8 cellular contexts compared by ENCODE assay signal in genomic region chr15:29090617-29091466, GRCh38.
DNase-seq lines count a peak whose midpoint lies in the region; TF ChIP-seq lines count a peak whose summit lies in the region.

No MANE protein-coding gene starts in this region.

- WGBS in hepatocyte (ENCODE audit: low lambda C conversion rate, missing lambda C conversion rate), result 83% methylated on average over 15 of the region's 15 CpGs

- no peaks in the 10 kb centered on the region for H3K9me2 ChIP-seq in hepatocyte (replicated peaks; ENCODE audit: insufficient read depth)

- no peak overlapping the region for H2AFZ ChIP-seq in hepatocyte

- H4K20me1 ChIP-seq in hepatocyte (ENCODE audit: insufficient read depth, poor library complexity, severe bottlenecking), result no peaks in the 10 kb centered on the region

- no peaks in the 10 kb centered on the region for H3K4me1 ChIP-seq in hepatocyte (ENCODE audit: insufficient read depth)
- H3K4me1 ChIP-seq in uterus, result no peaks in the 10 kb centered on the region

- no peak overlapping the region for H3K4me2 ChIP-seq in hepatocyte

- no peaks in the 10 kb centered on the region for H3K27me3 ChIP-seq in hepatocyte
- no peaks in the 10 kb centered on the region for H3K27me3 ChIP-seq in uterus

- H3K79me2 ChIP-seq in hepatocyte, result no peaks in the 10 kb centered on the region

- H3K4me3 ChIP-seq in hepatocyte, result no peak overlapping the region
- no peak overlapping the region for H3K4me3 ChIP-seq in uterus

- no peak overlapping the region for H3K27ac ChIP-seq in hepatocyte
- H3K27ac ChIP-seq in uterus, result no peak overlapping the region

- no peaks in the 10 kb centered on the region for H3K9me3 ChIP-seq in hepatocyte (ENCODE audit: low read depth)
- no peaks in the 10 kb centered on the region for H3K9me3 ChIP-seq in uterus

- DNase-seq in DMS 273 (lab: John Stamatoyannopoulos, UW; ENCODE audit: unreplicated experiment), result peak; percentile 32
- DNase-seq in DMS 273 treated with DMSO at 0.1 percent for 48 hours (lab: John Stamatoyannopoulos, UW), result no peak
- DNase-seq in NCI-H69 (lab: John Stamatoyannopoulos, UW), result peak; percentile 53
- DNase-seq in activated T-helper 9 cell treated with anti-CD3 and anti-CD28 coated beads, Interleukin-2, amount 50 U/mL, for 16 hours (ENCODE audit: low read depth), result peak; percentile 27
- DNase-seq in hepatocyte (ENCODE audit: low spot score), result peak; percentile 30
- DNase-seq in stimulated activated CD4-positive, alpha-beta T cell treated with anti-CD3 and anti-CD28 coated beads, TNF-alpha, amount 100 ng/mL, for 48 hours (ENCODE audit: low read depth in 3 of 3), result peak; percentile 14 to 50 (median 20)
- no peak for DNase-seq in ureter (ENCODE audit: low spot score)
- DNase-seq in uterus, result no peak

- TF ChIP-seq CTCF in hepatocyte (IDR thresholded peaks at IDR 0.05; ENCODE audit: poor library complexity) (peak; percentile 60), uterus (IDR thresholded peaks at IDR 0.05) (peak in 1 of 4 experiments; percentile 8)

- H3K36me3 ChIP-seq in hepatocyte (replicated peaks; ENCODE audit: insufficient read depth, low read depth) (no peaks in the 10 kb centered on the region), uterus (no peaks in the 10 kb centered on the region)

- intact Hi-C loops in uterus (cut with DNase I; ENCODE audit: low total_unique reads), result no loop called here

- TF ChIP-seq POLR2A in uterus (IDR thresholded peaks at IDR 0.05), result no peak

Comparison
In these comparisons a context has a peak if more than half of its experiments do, and no peak if none do; other contexts are left out.
1. DNase-seq: peak in DMS 273 (single experiment), NCI-H69 (single experiment), activated T-helper 9 cell treated with anti-CD3 and anti-CD28 coated beads, Interleukin-2, amount 50 U/mL, for 16 hours (single experiment), hepatocyte (single experiment) and stimulated activated CD4-positive, alpha-beta T cell treated with anti-CD3 and anti-CD28 coated beads, TNF-alpha, amount 100 ng/mL, for 48 hours (3 of 3); none in DMS 273 treated with DMSO at 0.1 percent for 48 hours (single experiment), ureter (single experiment) and uterus (0 of 2).